Comparison of ENCODE assay signal across 18 cellular contexts in the genomic region with DNA sequence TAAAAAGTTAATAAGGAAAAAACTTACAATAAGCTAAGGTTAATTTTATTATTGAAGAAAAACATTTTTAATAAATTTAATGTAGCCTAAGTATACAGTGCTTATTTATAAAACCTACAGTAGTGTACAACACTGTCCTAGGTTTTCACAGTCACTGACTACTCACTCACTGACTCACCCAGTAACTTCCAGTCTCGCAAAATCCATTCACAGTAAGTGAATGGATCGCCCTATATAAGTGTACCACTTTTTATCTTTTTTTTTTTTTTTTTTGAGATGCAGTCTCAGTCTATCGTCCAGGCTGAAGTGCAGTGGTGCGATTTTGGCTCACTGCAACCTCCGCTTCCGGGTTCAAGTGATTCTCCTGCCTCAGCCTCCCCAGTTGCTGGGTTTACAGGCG. TPM values are rescaled to one million over a fixed set of nuclear protein-coding genes. Genes with fewer than 3 reads are reported as not detected.
DNase-seq lines count a peak whose midpoint lies in the region; ATAC-seq and TF ChIP-seq lines count a peak whose summit lies in the region.
"Had no signal": no experiment of that assay in that cellular context is flagged by ENCODE, and none has a peak within 500 bp of the region (broad histone marks: within the 10 kb centered on the region; RNA-seq: fewer than 3 reads in every experiment).

No MANE protein-coding gene starts in this region.

- H3K36me3 Mint-ChIP-seq in activated naive CD8-positive, alpha-beta T cell treated with anti-CD3 and anti-CD28 coated beads, Interleukin-2, amount 50 U/mL, for 24 hours (ENCODE audit: low read depth), result peaks cover 15% of the 10 kb centered on the region
- peaks cover 27% of the 10 kb centered on the region for H3K36me3 Mint-ChIP-seq in activated naive CD8-positive, alpha-beta T cell treated with anti-CD3 and anti-CD28 coated beads for 36 hours
- peaks cover 11% of the 10 kb centered on the region for H3K36me3 Mint-ChIP-seq in activated CD4-positive, alpha-beta memory T cell treated with anti-CD3 and anti-CD28 coated beads for 36 hours

- H3K18ac ChIP-seq in trophoblast cell (ENCODE audit: low read length), result no peak overlapping the region

- H3K27ac ChIP-seq in psoas muscle, result no peak overlapping the region
- no peak overlapping the region for H3K27ac ChIP-seq in trophoblast cell (ENCODE audit: low read depth, low read length)
- H3K27ac ChIP-seq: parathyroid adenoma had no signal

- H2AFZ ChIP-seq in trophoblast cell (ENCODE audit: insufficient read depth, low read length, poor library complexity), result no peak overlapping the region
- H2AFZ ChIP-seq: parathyroid adenoma had no signal

- no peak for TF ChIP-seq POLR2A in erythroblast (IDR thresholded peaks at IDR 0.05; ENCODE audit: low read length)

- H3K9me3 Mint-ChIP-seq in activated naive CD8-positive, alpha-beta T cell treated with anti-CD3 and anti-CD28 coated beads, Interleukin-2, amount 50 U/mL, for 24 hours, result peaks cover 3% of the 10 kb centered on the region
- H3K9me3 Mint-ChIP-seq in activated naive CD8-positive, alpha-beta T cell treated with anti-CD3 and anti-CD28 coated beads for 36 hours, result peaks cover 6% of the 10 kb centered on the region
- no peaks in the 10 kb centered on the region for H3K9me3 Mint-ChIP-seq in activated CD4-positive, alpha-beta memory T cell treated with anti-CD3 and anti-CD28 coated beads for 36 hours
- H3K9me3 Mint-ChIP-seq: activated T-cell treated with anti-CD3 and anti-CD28 coated beads, Interleukin-2, amount 50 U/mL, for 4 hours; CD4-positive, alpha-beta memory T cell had no signal

- no peak overlapping the region for H2AK5ac ChIP-seq in trophoblast cell (ENCODE audit: low read length)

- DNase-seq in activated naive CD8-positive, alpha-beta T cell treated with anti-CD3 and anti-CD28 coated beads, Interleukin-2, amount 50 U/mL, for 24 hours, result no peak
- DNase-seq in activated naive CD8-positive, alpha-beta T cell treated with anti-CD3 and anti-CD28 coated beads for 36 hours, result no peak
- peak; percentile 58 for DNase-seq in RPMI7951 (ENCODE audit: low read depth)
- DNase-seq in erythroblast (lab: John Stamatoyannopoulos, UW), result peak; percentile 28 to 60
- DNase-seq in psoas muscle, result no peak
- DNase-seq in trophoblast cell, result no peak
- DNase-seq in activated CD4-positive, alpha-beta memory T cell treated with anti-CD3 and anti-CD28 coated beads for 36 hours, result no peak
- DNase-seq: activated CD4-positive, alpha-beta T cell treated with anti-CD3 and anti-CD28 coated beads, Interleukin-2, amount 50 U/mL, for 4 hours; activated T-cell treated with anti-CD3 and anti-CD28 coated beads, Interleukin-2, amount 50 U/mL, for 4 hours; CD4-positive, alpha-beta memory T cell; left colon; NCI-H1092; SIG-M5; stimulated activated naive CD4-positive, alpha-beta T cell; T1000 had no signal

- no peak overlapping the region for H3K27ac Mint-ChIP-seq in activated naive CD8-positive, alpha-beta T cell treated with anti-CD3 and anti-CD28 coated beads, Interleukin-2, amount 50 U/mL, for 24 hours
- H3K27ac Mint-ChIP-seq in activated naive CD8-positive, alpha-beta T cell treated with anti-CD3 and anti-CD28 coated beads for 36 hours, result no peak overlapping the region
- no peak overlapping the region for H3K27ac Mint-ChIP-seq in activated CD4-positive, alpha-beta memory T cell treated with anti-CD3 and anti-CD28 coated beads for 36 hours

- no peak overlapping the region for H3K4me3 Mint-ChIP-seq in activated naive CD8-positive, alpha-beta T cell treated with anti-CD3 and anti-CD28 coated beads, Interleukin-2, amount 50 U/mL, for 24 hours
- H3K4me3 Mint-ChIP-seq in activated naive CD8-positive, alpha-beta T cell treated with anti-CD3 and anti-CD28 coated beads for 36 hours, result no peak overlapping the region
- no peak overlapping the region for H3K4me3 Mint-ChIP-seq in activated CD4-positive, alpha-beta memory T cell treated with anti-CD3 and anti-CD28 coated beads for 36 hours
- H3K4me3 Mint-ChIP-seq: activated T-cell treated with anti-CD3 and anti-CD28 coated beads, Interleukin-2, amount 50 U/mL, for 4 hours; CD4-positive, alpha-beta memory T cell had no signal

- no peaks in the 10 kb centered on the region for H3K79me1 ChIP-seq in trophoblast cell (ENCODE audit: low read length)

- H3K4me1 Mint-ChIP-seq in activated naive CD8-positive, alpha-beta T cell treated with anti-CD3 and anti-CD28 coated beads, Interleukin-2, amount 50 U/mL, for 24 hours, result peaks cover 40% of the 10 kb centered on the region
- H3K4me1 Mint-ChIP-seq in activated naive CD8-positive, alpha-beta T cell treated with anti-CD3 and anti-CD28 coated beads for 36 hours, result peaks cover 31% of the 10 kb centered on the region
- peaks cover 30% of the 10 kb centered on the region for H3K4me1 Mint-ChIP-seq in activated CD4-positive, alpha-beta memory T cell treated with anti-CD3 and anti-CD28 coated beads for 36 hours (ENCODE audit: low read depth)

- H3K27me3 Mint-ChIP-seq in activated naive CD8-positive, alpha-beta T cell treated with anti-CD3 and anti-CD28 coated beads, Interleukin-2, amount 50 U/mL, for 24 hours, result no peaks in the 10 kb centered on the region
- H3K27me3 Mint-ChIP-seq in activated naive CD8-positive, alpha-beta T cell treated with anti-CD3 and anti-CD28 coated beads for 36 hours, result no peaks in the 10 kb centered on the region
- H3K27me3 Mint-ChIP-seq in activated CD4-positive, alpha-beta memory T cell treated with anti-CD3 and anti-CD28 coated beads for 36 hours, result no peaks in the 10 kb centered on the region
- H3K27me3 Mint-ChIP-seq: CD4-positive, alpha-beta memory T cell had no signal

- H3K79me2 ChIP-seq in trophoblast cell (ENCODE audit: control insufficient read depth, insufficient read depth, low read length, poor library complexity), result no peaks in the 10 kb centered on the region

- WGBS in psoas muscle, 3 donors, result 96 to 99% (median 97%) methylated on average over 7 of the region's 7 CpGs
- no CpG with 5 or more reads among the region's 7 CpGs for WGBS in trophoblast cell (ENCODE audit: extremely low coverage, insufficient coverage, insufficient read length)

- no peak overlapping the region for H2BK12ac ChIP-seq in trophoblast cell (ENCODE audit: low read length)

- H3K27me3 ChIP-seq in psoas muscle (ENCODE audit: insufficient read depth in 3 of 3, low read length in 2 of 3) (no peaks in the 10 kb centered on the region), trophoblast cell (ENCODE audit: insufficient read depth, low read length) (no peaks in the 10 kb centered on the region)

- no peak overlapping the region for H3K9ac ChIP-seq in trophoblast cell (ENCODE audit: low read length)
- H3K9ac ChIP-seq: parathyroid adenoma had no signal

- peaks cover 0 to 3% of the 10 kb centered on the region in 2 donors for H3K36me3 ChIP-seq in psoas muscle (ENCODE audit: insufficient read depth in 1 of 2, low read depth in 1 of 2)
- H3K36me3 ChIP-seq in trophoblast cell (ENCODE audit: control insufficient read depth in 1 of 2, insufficient read depth in 2 of 2, low read length in 2 of 2), result no peaks in the 10 kb centered on the region

- no peak overlapping the region for H2BK5ac ChIP-seq in trophoblast cell (ENCODE audit: low read depth, low read length, poor library complexity)

- no peak overlapping the region for H2BK120ac ChIP-seq in trophoblast cell (ENCODE audit: insufficient read depth, low read length, poor library complexity)

- no peak overlapping the region for H3K4me2 ChIP-seq in trophoblast cell (ENCODE audit: low read length)
- H3K4me2 ChIP-seq: smooth muscle cell had no signal

- POLR2A ChIA-PET in activated CD4-positive, alpha-beta memory T cell treated with anti-CD3 and anti-CD28 coated beads for 36 hours (lab: Charles Lee), result no interaction called here

- no peak overlapping the region for H4K12ac ChIP-seq in trophoblast cell (ENCODE audit: low read depth, low read length)

- H3K14ac ChIP-seq in trophoblast cell (ENCODE audit: low read length), result no peak overlapping the region

- ATAC-seq in activated naive CD8-positive, alpha-beta T cell treated with anti-CD3 and anti-CD28 coated beads, Interleukin-2, amount 50 U/mL, for 24 hours, result peak; percentile 50
- ATAC-seq in psoas muscle, result peak in 3 of 4 donors; percentile 59 to 76 (median 69)
- no peak for ATAC-seq in GM18519 (IDR thresholded peaks at IDR 0.05; ENCODE audit: low FRiP score, unreplicated experiment)
- ATAC-seq: activated T-cell treated with anti-CD3 and anti-CD28 coated beads, Interleukin-2, amount 50 U/mL, for 4 hours; left colon had no signal

- H3K23ac ChIP-seq in trophoblast cell (ENCODE audit: low read length), result no peak overlapping the region

- no peaks in the 10 kb centered on the region for H3K9me3 ChIP-seq in psoas muscle
- H3K9me3 ChIP-seq in trophoblast cell (ENCODE audit: insufficient read depth, low read depth, low read length), result no peaks in the 10 kb centered on the region

- no peak for TF ChIP-seq CTCF in psoas muscle (IDR thresholded peaks at IDR 0.05)

- H3K4ac ChIP-seq in trophoblast cell (ENCODE audit: low read depth, low read length), result no peak overlapping the region

- H3K4me1 ChIP-seq in psoas muscle, result peaks cover 36% of the 10 kb centered on the region
- no peaks in the 10 kb centered on the region for H3K4me1 ChIP-seq in trophoblast cell (ENCODE audit: control insufficient read depth in 1 of 2, insufficient read depth in 2 of 2, low read length in 2 of 2)
- H3K4me1 ChIP-seq: parathyroid adenoma had no signal

- intact Hi-C loops in psoas muscle (cut with DNase I), result no loop called here
- intact Hi-C loops in activated CD4-positive, alpha-beta memory T cell treated with anti-CD3 and anti-CD28 coated beads for 36 hours (cut with micrococcal nuclease), result loop anchor here (5.0 kb wide), 2 partner anchors 212 to 273 kb away; no protein-coding TSS in a partner anchor

- CTCF ChIA-PET in activated CD4-positive, alpha-beta memory T cell treated with anti-CD3 and anti-CD28 coated beads for 36 hours (lab: Charles Lee), result interaction anchor here (0.7 kb wide), 2 partner anchors 12 to 454 kb away, joined by 3 read pairs; no protein-coding TSS in a partner anchor

- H4K91ac ChIP-seq in trophoblast cell (ENCODE audit: low read depth, low read length), result no peak overlapping the region

- no peak overlapping the region for H4K8ac ChIP-seq in trophoblast cell (ENCODE audit: low read depth, low read length)

- no peak overlapping the region for H3K4me3 ChIP-seq in psoas muscle
- no peak overlapping the region for H3K4me3 ChIP-seq in trophoblast cell (ENCODE audit: low read depth, low read length)
- H3K4me3 ChIP-seq: smooth muscle cell had no signal

RNA-seq across cellular contexts. Expression of a gene that starts 47.7 kb away (rescaled TPM):
- total RNA-seq in activated naive CD8-positive, alpha-beta T cell treated with anti-CD3 and anti-CD28 coated beads for 36 hours, result 10 to 100 TPM; 14.9 to 15.7 TPM
- total RNA-seq in RPMI7951 (2014; rRNA removed; shearing (Covaris generic)), result 24.5 and 28.5 TPM in 2 replicates
- total RNA-seq in psoas muscle, result 10 to 100 TPM; 19.0 to 45.2 (median 30.1) TPM
- polyA plus RNA-seq in psoas muscle, result 10 to 100 TPM in 1 of 3 donors, 1 to 10 TPM in 2; 6.4 to 25.0 (median 9.2) TPM
- polyA plus RNA-seq in trophoblast cell (2013), result 10.2 and 11.3 TPM in 2 replicates
- 10 to 100 TPM; 14.0 to 15.9 TPM for total RNA-seq in activated CD4-positive, alpha-beta memory T cell treated with anti-CD3 and anti-CD28 coated beads for 36 hours

Comparison
In these comparisons a context has a peak if more than half of its experiments do, and no peak if none do; other contexts are left out.
1. DNase-seq: peak in RPMI7951 (single experiment) and erythroblast (2 of 2); none in activated naive CD8-positive, alpha-beta T cell treated with anti-CD3 and anti-CD28 coated beads, Interleukin-2, amount 50 U/mL, for 24 hours (single experiment), activated naive CD8-positive, alpha-beta T cell treated with anti-CD3 and anti-CD28 coated beads for 36 hours (single experiment), psoas muscle (0 of 2), trophoblast cell (0 of 2) and activated CD4-positive, alpha-beta memory T cell treated with anti-CD3 and anti-CD28 coated beads for 36 hours (single experiment).